1 cellular context compared by ENCODE assay signal in genomic region chr17:7405413-7405881, GRCh38.
TF ChIP-seq lines count a peak whose summit lies in the region.

No MANE protein-coding gene starts in this region.

TF ChIP-seq in HepG2, 621 proteins besides CTCF, POLR2A, EP300 and RAD21 (continued from another document):
- TF ChIP-seq SNAPC4 (CRISPR knock-in tag; IDR thresholded peaks at IDR 0.05) (no peak), ZNF790 (CRISPR knock-in tag; IDR thresholded peaks at IDR 0.05; ENCODE audit: borderline replicate concordance) (no peak)
